6 cellular contexts compared by ENCODE assay signal in genomic region chr22:50199836-50200332, GRCh38. TPM values are rescaled to one million over a fixed set of nuclear protein-coding genes. Genes with fewer than 3 reads are reported as not detected.
DNase-seq lines count a peak whose midpoint lies in the region; ATAC-seq and TF ChIP-seq lines count a peak whose summit lies in the region.

No MANE protein-coding gene starts in this region.

- H3K4me1 Mint-ChIP-seq in brain, result peaks cover 29% of the 10 kb centered on the region

- H3K36me3 Mint-ChIP-seq in brain, result peaks cover 28% of the 10 kb centered on the region

- peak overlapping the region in 3 of 5 experiments; percentile 77 to 86 (median 81) for H3K27ac Mint-ChIP-seq in brain

- H3K27me3 ChIP-seq in HUES48 (ENCODE audit: control insufficient read depth, insufficient read depth, low read length), result no peaks in the 10 kb centered on the region
- H3K27me3 ChIP-seq in neural cell (ENCODE audit: insufficient read depth, low read depth, low read length), result no peaks in the 10 kb centered on the region

- H3K9ac ChIP-seq in HUES48 (ENCODE audit: low read depth, low read length) (peak overlapping the region; percentile 23; the same call in 1 of the 2 replicates), neural cell (ENCODE audit: low read length) (peak overlapping the region; percentile 81)

- no peak for TF ChIP-seq RAD21 in neural cell (conservative IDR thresholded peaks at IDR 0.05)

- peak overlapping the region; percentile 79 for H3K4me3 ChIP-seq in HUES48 (ENCODE audit: low read depth, low read length)
- H3K4me3 ChIP-seq in neural cell (ENCODE audit: low read length), result peak overlapping the region; percentile 82

- H3K27ac ChIP-seq in HUES48 (ENCODE audit: low read depth, low read length) (peak overlapping the region; percentile 20), neural cell (ENCODE audit: low read length) (peak overlapping the region; percentile 42)

- H3K4me2 ChIP-seq in neural cell (ENCODE audit: low read length), result peak overlapping the region; percentile 62

- H3K79me2 ChIP-seq in neural cell (replicated peaks; ENCODE audit: insufficient read depth, low read length), result peaks cover 20% of the 10 kb centered on the region

- H3K9me3 Mint-ChIP-seq in brain, result peaks cover 0 to 3% (median 2%) of the 10 kb centered on the region in 5 experiments

- H3K9me3 ChIP-seq in HUES48 (ENCODE audit: control insufficient read depth, insufficient read depth, low read length) (no peaks in the 10 kb centered on the region), neural cell (ENCODE audit: low read length) (no peaks in the 10 kb centered on the region)

- 0 out of 2 replicates have a peak, but pooled peaks cover 6% of the 10 kb centered on the region for H3K4me1 ChIP-seq in HUES48 (ENCODE audit: control insufficient read depth, insufficient read depth, low read length)

- TF ChIP-seq CTCF in brain (conservative IDR thresholded peaks at IDR 0.05) (no peak), neural cell (IDR thresholded peaks at IDR 0.05; ENCODE audit: poor library complexity, severe bottlenecking) (no peak)

- H3F3A ChIP-seq in neural cell (ENCODE audit: insufficient read depth, low read length, poor library complexity, severe bottlenecking), result no peaks in the 10 kb centered on the region

- no peak for DNase-seq in ureter (ENCODE audit: low spot score)

- no peak for TF ChIP-seq EP300 in neural cell (conservative IDR thresholded peaks at IDR 0.05; ENCODE audit: poor library complexity, severe bottlenecking)

- peak overlapping the region; percentile 76 to 80 (median 79) for H3K4me3 Mint-ChIP-seq in brain

- peaks cover 3% of the 10 kb centered on the region for H4K20me1 ChIP-seq in neural cell (ENCODE audit: insufficient read depth)

- peaks cover 36% of the 10 kb centered on the region for H3K36me3 ChIP-seq in HUES48 (ENCODE audit: control insufficient read depth, insufficient read depth, low read length)
- H3K36me3 ChIP-seq in neural cell (ENCODE audit: insufficient read depth, low read length), result peaks cover 11% of the 10 kb centered on the region

- H2AFZ ChIP-seq in neural cell (ENCODE audit: low read depth, low read length), result no peak overlapping the region

- no peaks in the 10 kb centered on the region for H3K9me2 ChIP-seq in neural cell (ENCODE audit: insufficient read depth, low read length)

- no peak for ATAC-seq in GM21723 (IDR thresholded peaks at IDR 0.05; ENCODE audit: unreplicated experiment)
- ATAC-seq in GM21360 (IDR thresholded peaks at IDR 0.05; ENCODE audit: unreplicated experiment), result no peak

- peaks cover 4% of the 10 kb centered on the region for H3K27me3 Mint-ChIP-seq in brain

TF ChIP-seq in neural cell, 6 proteins besides CTCF, POLR2A, EP300 and RAD21:
- TF ChIP-seq MXI1 (conservative IDR thresholded peaks at IDR 0.05; ENCODE audit: poor library complexity, severe bottlenecking), result no peak
- no peak for TF ChIP-seq REST (IDR thresholded peaks at IDR 0.05; ENCODE audit: borderline replicate concordance)
- no peak for TF ChIP-seq POLR2AphosphoS5 (IDR thresholded peaks at IDR 0.05)
- TF ChIP-seq SMC3 (conservative IDR thresholded peaks at IDR 0.05; ENCODE audit: poor library complexity), result no peak
- TF ChIP-seq TAF1 (IDR thresholded peaks at IDR 0.05; ENCODE audit: low read depth), result no peak
- TF ChIP-seq EZH2 (IDR thresholded peaks at IDR 0.05; ENCODE audit: borderline replicate concordance, insufficient read depth, low read length, poor library complexity, severe bottlenecking), result no peak
TF ChIP-seq in neural cell: peak in this region for 0.

RNA-seq across cellular contexts. Expression of gene SELENOO, which starts 0.9 kb away (rescaled TPM):
- polyA plus RNA-seq in brain (ENCODE audit: insufficient read depth, low read depth, low replicate concordance) (17.1 TPM), neural cell (42.0 and 54.2 TPM in 2 replicates)
- polyA minus RNA-seq in neural cell, result 8.5 and 9.7 TPM in 2 replicates
- total RNA-seq in ureter, result 24.7 TPM

RNA-seq across cellular contexts. Expression of gene TRABD, which starts 14.2 kb away (rescaled TPM):
- 10.7 TPM for polyA plus RNA-seq in brain (ENCODE audit: insufficient read depth, low read depth, low replicate concordance)
- polyA plus RNA-seq in neural cell, result 31.8 and 37.9 TPM in 2 replicates
- polyA minus RNA-seq in neural cell, result 11.7 and 12.4 TPM in 2 replicates
- 64.5 TPM for total RNA-seq in ureter

RNA-seq across cellular contexts. Expression of gene PANX2, which starts 29.4 kb away (rescaled TPM):
- polyA plus RNA-seq in brain (ENCODE audit: insufficient read depth, low read depth, low replicate concordance) (15.2 TPM), neural cell (3.4 and 6.4 TPM in 2 replicates)
- 3.4 and 3.5 TPM in 2 replicates for polyA minus RNA-seq in neural cell
- 1.9 TPM for total RNA-seq in ureter

RNA-seq across cellular contexts. Expression of gene TUBGCP6, which starts 44.9 kb away (rescaled TPM):
- polyA plus RNA-seq in brain (ENCODE audit: insufficient read depth, low read depth, low replicate concordance) (14.4 TPM), neural cell (74.5 and 89.1 TPM in 2 replicates)
- polyA minus RNA-seq in neural cell, result 58.4 and 60.8 TPM in 2 replicates
- 57.2 TPM for total RNA-seq in ureter

RNA-seq across cellular contexts. Expression of gene HDAC10, which starts 51.2 kb away (rescaled TPM):
- polyA plus RNA-seq in brain (ENCODE audit: insufficient read depth, low read depth, low replicate concordance) (14.3 TPM), neural cell (39.1 and 40.5 TPM in 2 replicates)
- polyA minus RNA-seq in neural cell, result 28.7 and 29.2 TPM in 2 replicates
- total RNA-seq in ureter, result 52.4 TPM
